ENCODE assay signal across 8 cellular contexts in genomic region chr19:40466219-40467006, GRCh38. TPM values are rescaled to one million over a fixed set of nuclear protein-coding genes. Genes with fewer than 3 reads are reported as not detected.
DNase-seq lines count a peak whose midpoint lies in the region; ATAC-seq and TF ChIP-seq lines count a peak whose summit lies in the region.

Gene SPTBN4 (plus strand): TSS chr19:40467001. CDS start chr19:40472622, 5,621 bp downstream.

- peak within 1 kb of the TSS; percentile 91 for H3K27ac Mint-ChIP-seq in activated T-helper 17 cell treated with anti-CD3 and anti-CD28 coated beads, Interleukin-2, amount 50 U/mL, for 72 hours

- intact Hi-C loops in posterior cingulate gyrus (cut with DNase I) = loop anchor here (5.0 kb wide), 1 partner anchor 61 kb away; no protein-coding TSS in a partner anchor

- no peak for TF ChIP-seq CTCF in gastroesophageal sphincter (IDR thresholded peaks at IDR 0.05)

- no peaks in the 10 kb centered on the region for H3K36me3 ChIP-seq in HUES64 (ENCODE audit: insufficient read depth, low read length)
- H3K36me3 ChIP-seq in gastroesophageal sphincter = peaks cover 0 to 5% of the 10 kb centered on the region in 2 donors
- H3K36me3 ChIP-seq in urinary bladder (ENCODE audit: insufficient read depth) = no peaks in the 10 kb centered on the region

- no peak within 1 kb of the TSS for H3K27ac ChIP-seq in HUES64 (ENCODE audit: low read depth, low read length)
- peak within 1 kb of the TSS; percentile 14 to 94 (median 79) for H3K27ac ChIP-seq in gastroesophageal sphincter
- H3K27ac ChIP-seq in urinary bladder (ENCODE audit: low read depth) = no peak within 1 kb of the TSS

- peaks cover 15% of the 10 kb centered on the region for H3K36me3 Mint-ChIP-seq in activated T-helper 17 cell treated with anti-CD3 and anti-CD28 coated beads, Interleukin-2, amount 50 U/mL, for 72 hours (ENCODE audit: low read depth)

- peak; percentile 81 for ATAC-seq in activated T-helper 17 cell treated with anti-CD3 and anti-CD28 coated beads, Interleukin-2, amount 50 U/mL, for 72 hours (replicated peaks)
- no peak for ATAC-seq in gastroesophageal sphincter

- no peak for TF ChIP-seq EP300 in gastroesophageal sphincter (IDR thresholded peaks at IDR 0.05)

- peaks cover 6% of the 10 kb centered on the region; the same call in 1 of the 2 replicates for H3K4me1 ChIP-seq in HUES64 (ENCODE audit: insufficient read depth, low read length)
- peaks cover 0 to 52% (median 9%) of the 10 kb centered on the region in 3 donors for H3K4me1 ChIP-seq in gastroesophageal sphincter
- H3K4me1 ChIP-seq in urinary bladder (ENCODE audit: insufficient read depth) = peaks cover 2% of the 10 kb centered on the region

- DNase-seq in DMS 273 (lab: John Stamatoyannopoulos, UW; ENCODE audit: unreplicated experiment) = peak; percentile 38
- no peak for DNase-seq in DMS 273 treated with DMSO at 0.1 percent for 48 hours (lab: John Stamatoyannopoulos, UW)
- peak in 7 of 10 donors; percentile 42 to 92 (median 57) for DNase-seq in posterior cingulate gyrus
- DNase-seq in NK-92 treated with Interleukin-12 subunit alpha and Interleukin-12 subunit beta, amount 100 ng/mL, for 24 hours (lab: John Stamatoyannopoulos, UW) = no peak

- H3K9me3 Mint-ChIP-seq in activated T-helper 17 cell treated with anti-CD3 and anti-CD28 coated beads, Interleukin-2, amount 50 U/mL, for 72 hours = no peaks in the 10 kb centered on the region

- no peak for TF ChIP-seq POLR2A in gastroesophageal sphincter (IDR thresholded peaks at IDR 0.05)

- H3K9me3 ChIP-seq in HUES64 (ENCODE audit: insufficient read depth, low read depth, low read length) (no peaks in the 10 kb centered on the region), gastroesophageal sphincter (no peaks in the 10 kb centered on the region)

- H3K4me1 Mint-ChIP-seq in activated T-helper 17 cell treated with anti-CD3 and anti-CD28 coated beads, Interleukin-2, amount 50 U/mL, for 72 hours = peaks cover 15% of the 10 kb centered on the region

- H3K4me3 Mint-ChIP-seq in activated T-helper 17 cell treated with anti-CD3 and anti-CD28 coated beads, Interleukin-2, amount 50 U/mL, for 72 hours = peak within 1 kb of the TSS; percentile 90

- WGBS in HUES64 = 28% methylated on average over 53 of the region's 53 CpGs
- WGBS in gastroesophageal sphincter (ENCODE audit: low coverage in 1 of 2), 2 donors = 20% methylated on average over 1 of the region's 53 CpGs; no CpG with 5 or more reads in 1 of the 2 donors
- 17% methylated on average over 53 of the region's 53 CpGs for WGBS in urinary bladder

- H3K4me3 ChIP-seq in HUES64 (ENCODE audit: low read length) (peak within 1 kb of the TSS; percentile 43), gastroesophageal sphincter (peak within 1 kb of the TSS; percentile 38 to 63), urinary bladder (ENCODE audit: low read depth, low read length) (peak within 1 kb of the TSS; percentile 61)

- H3K27me3 ChIP-seq in HUES64 (ENCODE audit: insufficient read depth, low read length) (peaks cover 39% of the 10 kb centered on the region), gastroesophageal sphincter (no peaks in the 10 kb centered on the region)

- no peak within 1 kb of the TSS for H3K9ac ChIP-seq in HUES64 (ENCODE audit: low read depth, low read length)

- peaks cover 5% of the 10 kb centered on the region for H3K27me3 Mint-ChIP-seq in activated T-helper 17 cell treated with anti-CD3 and anti-CD28 coated beads, Interleukin-2, amount 50 U/mL, for 72 hours

RNA-seq across cellular contexts. Expression of gene SPTBN4, which starts in this region (rescaled TPM):
- polyA plus RNA-seq in HUES64 (2013, experiment 1 of 2) = 0.80 TPM
- 1.6 TPM for polyA plus RNA-seq in HUES64 (2013, experiment 2 of 2)
- total RNA-seq in activated T-helper 17 cell treated with anti-CD3 and anti-CD28 coated beads, Interleukin-2, amount 50 U/mL, for 72 hours = 10 to 100 TPM in 1 of 2 donors, 1 to 10 TPM in 1; 1.4 to 16.4 TPM
- total RNA-seq in gastroesophageal sphincter = 1 to 10 TPM; 4.7 to 9.4 (median 5.9) TPM
- total RNA-seq in urinary bladder = 1.7 TPM
- 3.8 TPM for polyA plus RNA-seq in urinary bladder

Comparison
In these comparisons a context has a peak if more than half of its experiments do, and no peak if none do; other contexts are left out.
1. DNase-seq: peak in DMS 273 (single experiment) and posterior cingulate gyrus (7 of 10); none in DMS 273 treated with DMSO at 0.1 percent for 48 hours (single experiment) and NK-92 treated with Interleukin-12 subunit alpha and Interleukin-12 subunit beta, amount 100 ng/mL, for 24 hours (single experiment).
2. H3K27ac ChIP-seq: peak in gastroesophageal sphincter (4 of 4); none in HUES64 (single experiment) and urinary bladder (single experiment).
3. Peak in every context shown above with its lines, with median percentiles within 50 percentile points of each other: H3K4me3 ChIP-seq.